In genomic region chr3:194224937-194225422, GRCh38 we compare ENCODE assay signal across 1 cellular context.
A peak's percentile ranks its signal among the peaks of the same experiment; 100 is the strongest.
TF ChIP-seq lines count a peak whose summit lies in the region.

No MANE protein-coding gene starts in this region.

TF ChIP-seq in SK-N-SH, 30 proteins besides CTCF, POLR2A, EP300 and RAD21 (continued from another document):
- no peak for TF ChIP-seq REST (IDR thresholded peaks at IDR 0.05; ENCODE audit: low read depth, low read length)
- TF ChIP-seq POLR2AphosphoS5 (IDR thresholded peaks at IDR 0.05; ENCODE audit: low read depth, low read length), result no peak
- TF ChIP-seq FOSL2 (IDR thresholded peaks at IDR 0.05; ENCODE audit: borderline replicate concordance, low read depth), result no peak
- no peak for TF ChIP-seq FOXJ3 (CRISPR knock-in tag; IDR thresholded peaks at IDR 0.05)
- TF ChIP-seq NRF1 (IDR thresholded peaks at IDR 0.05; ENCODE audit: low read depth, low read length), result no peak
- no peak for TF ChIP-seq TEAD4 (IDR thresholded peaks at IDR 0.05; ENCODE audit: borderline replicate concordance, insufficient read depth)
- TF ChIP-seq TCF12 (IDR thresholded peaks at IDR 0.05), result no peak
- TF ChIP-seq SIN3A (IDR thresholded peaks at IDR 0.05; ENCODE audit: borderline replicate concordance, low read depth, low read length), result no peak
- TF ChIP-seq RCOR1 (IDR thresholded peaks at IDR 0.05; ENCODE audit: low read length), result peak; percentile 34; the same call in 1 of the 2 replicates
